In genomic region chr14:85248881-85249635, GRCh38 we compare ENCODE assay signal across 19 cellular contexts.
DNase-seq lines count a peak whose midpoint lies in the region; FAIRE-seq and TF ChIP-seq lines count a peak whose summit lies in the region.
"Had no signal": no experiment of that assay in that cellular context is flagged by ENCODE, and none has a peak within 500 bp of the region (broad histone marks: within the 10 kb centered on the region; RNA-seq: fewer than 3 reads in every experiment).

No MANE protein-coding gene starts in this region.

- no peaks in the 10 kb centered on the region for H3K23me2 ChIP-seq in H1 (ENCODE audit: low read depth, low read length)

- H3K56ac ChIP-seq in H1 (replicated peaks; ENCODE audit: insufficient read length, low read depth, low read length), result no peak overlapping the region
- no peak overlapping the region for H3K56ac ChIP-seq in mesendoderm (ENCODE audit: low read length)

- no peaks in the 10 kb centered on the region for H3K9me3 Mint-ChIP-seq in Caco-2 (ENCODE audit: unreplicated experiment)

- H3K4me3 ChIP-seq in Caco-2 (ENCODE audit: low read depth, low read length) (no peak overlapping the region), H1 (ENCODE audit: extremely low read depth in 1 of 4, insufficient read depth in 2 of 4, low read depth in 3 of 4, low read length in 4 of 4) (no peak overlapping the region; a peak in 1 of 8 replicates), mesendoderm (ENCODE audit: low read length) (no peak overlapping the region)

- H3K79me2 ChIP-seq in H1 (ENCODE audit: control insufficient read depth in 1 of 2, insufficient read depth in 2 of 2, low read length in 2 of 2) (no peaks in the 10 kb centered on the region), mesendoderm (ENCODE audit: control insufficient read depth, insufficient read depth, low read length) (no peaks in the 10 kb centered on the region)

- no peak for TF ChIP-seq RAD21 in H1 (IDR thresholded peaks at IDR 0.05 in 1 of 2, conservative IDR thresholded peaks at IDR 0.05 in 1 of 2; ENCODE audit: low read depth in 2 of 2, low read length in 2 of 2)

- 72% methylated on average over 4 of the region's 4 CpGs; no CpG with 5 or more reads in 1 of the 2 experiments for WGBS in H1 (ENCODE audit: extremely low coverage in 1 of 2, insufficient coverage in 1 of 2, insufficient read length in 1 of 2, insufficient replicate concordance in 2 of 2, low coverage in 1 of 2, low lambda C conversion rate in 2 of 2, missing lambda C conversion rate in 1 of 2), 2 experiments
- no CpG with 5 or more reads among the region's 4 CpGs for WGBS in mesendoderm (ENCODE audit: extremely low coverage, insufficient coverage, low lambda C conversion rate)

- POLR2A ChIA-PET in Caco-2 (lab: Charles Lee) (no interaction called here), H1 (lab: Charles Lee; ENCODE audit: partially characterized antibody) (no interaction called here)

- TF ChIP-seq POLR2A in H1 (IDR thresholded peaks at IDR 0.05; ENCODE audit: control extremely low read depth in 1 of 2, low read depth in 2 of 2, low read length in 2 of 2), result no peak

- intact Hi-C loops in Caco-2 (cut with micrococcal nuclease; ENCODE audit: unreplicated experiment), result no loop called here

- FAIRE-seq in H1 (lab: Jason Lieb, UNC), result no peak
- FAIRE-seq: GM12892 had no signal

- H3K9ac ChIP-seq in H1 (replicated peaks in 1 of 4; ENCODE audit: extremely low read depth in 1 of 4, low read depth in 3 of 4, low read length in 3 of 4) (peak overlapping the region in 1 of 4 experiments; percentile 12; a peak in 2 of 7 replicates), mesendoderm (ENCODE audit: low read length) (no peak overlapping the region)

- H2BK120ac ChIP-seq in H1 (replicated peaks; ENCODE audit: low read depth, low read length) (peak overlapping the region; percentile 10), mesendoderm (ENCODE audit: low read depth, low read length) (no peak overlapping the region)

- no peaks in the 10 kb centered on the region for H4K20me1 ChIP-seq in H1 (replicated peaks in 1 of 2; ENCODE audit: control insufficient read depth in 1 of 2, insufficient read depth in 2 of 2, low read length in 2 of 2)

- no TSS peak for BruUV-seq in Caco-2 (replicated peaks; lab: Mats Ljungman, UMichigan)

- in situ Hi-C loops in G401 (cut with HindIII; ENCODE audit: low sequenced_read_pairs), result no loop called here

- peak overlapping the region; percentile 62; the same call in 1 of the 2 replicates for H2BK20ac ChIP-seq in H1 (ENCODE audit: low read length)

- H3K9me3 ChIP-seq in Caco-2 (no peaks in the 10 kb centered on the region), H1 (ENCODE audit: insufficient read depth in 2 of 2, low read depth in 1 of 2, low read length in 1 of 2) (0 out of 4 replicates have a peak, but pooled peaks cover 0 to 3% of the 10 kb centered on the region in 2 experiments)
- H3K9me3 ChIP-seq: neutrophil had no signal

- no peak overlapping the region for H3K14ac ChIP-seq in H1 (ENCODE audit: insufficient read length)

- H4K8ac ChIP-seq in H1 (ENCODE audit: extremely low read depth, insufficient read depth, low read length) (no peak overlapping the region), mesendoderm (ENCODE audit: low read depth, low read length) (no peak overlapping the region)

- H3K23ac ChIP-seq in H1 (ENCODE audit: insufficient read length), result no peak overlapping the region
- H3K23ac ChIP-seq in mesendoderm (ENCODE audit: low read length), result no peak overlapping the region

- H3K27ac ChIP-seq in H1 (ENCODE audit: low read depth, low read length) (no peak overlapping the region), mesendoderm (ENCODE audit: low read depth, low read length) (no peak overlapping the region)
- H3K27ac ChIP-seq: neutrophil had no signal

- H2AK5ac ChIP-seq in H1 (ENCODE audit: low read depth, low read length), result no peak overlapping the region
- no peak overlapping the region for H2AK5ac ChIP-seq in mesendoderm (ENCODE audit: low read length)

- H2BK5ac ChIP-seq in H1 (ENCODE audit: low read depth, low read length) (no peak overlapping the region), mesendoderm (ENCODE audit: low read length) (no peak overlapping the region)

- H4K91ac ChIP-seq in H1 (replicated peaks; ENCODE audit: insufficient read length, low read length), result no peak overlapping the region

- no peak overlapping the region for H4K5ac ChIP-seq in H1 (ENCODE audit: insufficient read length, low read depth, low read length)
- no peak overlapping the region for H4K5ac ChIP-seq in mesendoderm (ENCODE audit: low read length)

- no peak overlapping the region for H3K18ac ChIP-seq in H1 (ENCODE audit: extremely low read depth, low read length)
- peak overlapping the region; percentile 51 for H3K18ac ChIP-seq in mesendoderm (ENCODE audit: low read length)

- no peak overlapping the region for H2AFZ ChIP-seq in H1 (ENCODE audit: low read length)

- no peaks in the 10 kb centered on the region for H3K27me3 ChIP-seq in Caco-2 (replicated peaks; ENCODE audit: control insufficient read depth, insufficient read depth, low read length)
- no peaks in the 10 kb centered on the region for H3K27me3 ChIP-seq in H1 (replicated peaks in 1 of 4; ENCODE audit: control insufficient read depth in 3 of 4, extremely low read depth in 1 of 4, insufficient read depth in 3 of 4, low read length in 3 of 4)
- no peaks in the 10 kb centered on the region for H3K27me3 ChIP-seq in mesendoderm (ENCODE audit: insufficient read depth, low read length, poor library complexity)
- H3K27me3 ChIP-seq: neutrophil had no signal

- 0 out of 4 replicates have a peak overlapping the region, but pooled peaks of 1 of the 2 experiments have one; percentile 13 for H3K4me2 ChIP-seq in H1 (ENCODE audit: insufficient read depth in 1 of 2, low read depth in 2 of 2, low read length in 2 of 2)
- no peak overlapping the region for H3K4me2 ChIP-seq in mesendoderm (ENCODE audit: low read length)

- H3K4me1 ChIP-seq in Caco-2 (peaks cover 8% of the 10 kb centered on the region; the same call in 1 of the 2 replicates), H1 (replicated peaks in 1 of 4; ENCODE audit: control insufficient read depth in 3 of 4, insufficient read depth in 4 of 4, low read length in 3 of 4) (peaks cover 0 to 9% (median 1%) of the 10 kb centered on the region in 4 experiments; a peak in 3 of 7 replicates), mesendoderm (ENCODE audit: control insufficient read depth, low read depth, low read length) (no peaks in the 10 kb centered on the region)

- 0 out of 2 replicates have a peak overlapping the region, but pooled peaks have one; percentile 14 for H2BK12ac ChIP-seq in H1 (ENCODE audit: low read depth, low read length)

- H3K36me3 ChIP-seq in Caco-2 (ENCODE audit: control insufficient read depth, insufficient read depth, low read length), result no peaks in the 10 kb centered on the region
- H3K36me3 ChIP-seq in H1 (ENCODE audit: control insufficient read depth in 2 of 4, insufficient read depth in 4 of 4, low read length in 3 of 4), result no peaks in the 10 kb centered on the region
- no peaks in the 10 kb centered on the region for H3K36me3 ChIP-seq in mesendoderm (ENCODE audit: control insufficient read depth, insufficient read depth, low read length)
- H3K36me3 ChIP-seq: neutrophil had no signal

- H2BK15ac ChIP-seq in H1 (ENCODE audit: low read length), result no peak overlapping the region
- no peak overlapping the region for H2BK15ac ChIP-seq in mesendoderm (replicated peaks; ENCODE audit: low read depth)

- no peak overlapping the region for H3K27ac Mint-ChIP-seq in Caco-2 (ENCODE audit: unreplicated experiment)
- H3K27ac Mint-ChIP-seq: IgD-negative memory B cell had no signal

- no peaks in the 10 kb centered on the region for H3K36me3 Mint-ChIP-seq in Caco-2 (ENCODE audit: insufficient read depth, unreplicated experiment)
- H3K36me3 Mint-ChIP-seq: IgD-negative memory B cell had no signal

- CTCF ChIA-PET in Caco-2 (lab: Charles Lee) (no interaction called here), H1 (lab: Charles Lee; ENCODE audit: partially characterized antibody) (interaction anchor here (0.5 to 1.5 kb wide), 5 partner anchors 8 to 447 kb away, joined by 3 to 6 read pairs (median 3); no protein-coding TSS in a partner anchor)

- H3K4me3 Mint-ChIP-seq in Caco-2 (ENCODE audit: unreplicated experiment), result peak overlapping the region; percentile 34
- H3K4me3 Mint-ChIP-seq: IgD-negative memory B cell had no signal

- H3K4me1 Mint-ChIP-seq in Caco-2 (ENCODE audit: low read depth, unreplicated experiment), result peaks cover 21% of the 10 kb centered on the region
- H3K4me1 Mint-ChIP-seq: IgD-negative memory B cell had no signal

- no peak overlapping the region for H3K4ac ChIP-seq in H1 (replicated peaks; ENCODE audit: insufficient read length, low read depth, low read length)
- no peak overlapping the region for H3K4ac ChIP-seq in mesendoderm (ENCODE audit: low read depth, low read length)

- no peak for TF ChIP-seq CTCF in Caco-2 (IDR thresholded peaks at IDR 0.05; ENCODE audit: insufficient read depth in 1 of 2, low read depth in 1 of 2, low read length in 1 of 2, severe bottlenecking in 1 of 2, unreplicated experiment in 1 of 2)
- TF ChIP-seq CTCF in H1 (IDR thresholded peaks at IDR 0.05; ENCODE audit: control extremely low read depth in 1 of 3, insufficient read depth in 1 of 3, low read depth in 1 of 3, low read length in 3 of 3), result no peak

- DNase-seq in Caco-2 (peak; percentile 25 to 57), NCI-H226 (peak; percentile 90), H1 (ENCODE audit: low read depth in 1 of 2, low spot score in 2 of 2) (no peak), mesendoderm (peak; percentile 45), mucosa of gallbladder (ENCODE audit: low spot score) (no peak), NCI-H1092 (lab: John Stamatoyannopoulos, UW) (no peak), NCI-H2227 treated with DMSO at 0.1 percent for 48 hours (lab: John Stamatoyannopoulos, UW) (no peak), G401 (ENCODE audit: low spot score) (no peak)
- DNase-seq: activated CD4-positive, alpha-beta T cell treated with anti-CD3 and anti-CD28 coated beads for 48 hours; activated CD8-positive, alpha-beta memory T cell treated with anti-CD3 and anti-CD28 coated beads, Interleukin-2, amount 50 U/mL, for 4 hours; activated gamma-delta T cell; dermis blood vessel endothelial cell; erythroblast; GF-D8; GOT3; NCI-H774 had no signal

- no peaks in the 10 kb centered on the region for H3K27me3 Mint-ChIP-seq in Caco-2 (ENCODE audit: insufficient read depth, unreplicated experiment)
- H3K27me3 Mint-ChIP-seq: IgD-negative memory B cell had no signal

- TF ChIP-seq EP300 in H1 (IDR thresholded peaks at IDR 0.05; ENCODE audit: borderline replicate concordance in 1 of 2, low read depth in 2 of 2, low read length in 2 of 2), result no peak

- H3K79me1 ChIP-seq in H1 (ENCODE audit: low read depth, low read length), result no peaks in the 10 kb centered on the region
- no peaks in the 10 kb centered on the region for H3K79me1 ChIP-seq in mesendoderm (ENCODE audit: low read length)

TF ChIP-seq in H1, 55 proteins besides CTCF, POLR2A, EP300 and RAD21:
- peak; percentile 31; the same call in 1 of the 2 replicates for TF ChIP-seq TEAD4 (IDR thresholded peaks at IDR 0.05; ENCODE audit: low read depth, low read length)
- no peak for TF ChIP-seq KDM5A (IDR thresholded peaks at IDR 0.05; ENCODE audit: low read length)
- peak; percentile 73; the same call in 1 of the 2 replicates for TF ChIP-seq CEBPB (IDR thresholded peaks at IDR 0.05; ENCODE audit: low read depth, low read length)
TF ChIP-seq in H1: peak in this region for 2.

Comparison
In these comparisons a context has a peak if more than half of its experiments do, and no peak if none do; other contexts are left out.
1. DNase-seq: peak in Caco-2 (2 of 2), NCI-H226 (single experiment) and mesendoderm (single experiment); none in H1 (0 of 2), mucosa of gallbladder (single experiment), NCI-H1092 (single experiment), NCI-H2227 treated with DMSO at 0.1 percent for 48 hours (single experiment) and G401 (single experiment).